1 cellular context compared by ENCODE assay signal in genomic region chr5:111092062-111092853, GRCh38.
TF ChIP-seq lines count a peak whose summit lies in the region.

Gene WDR36 (plus strand): TSS chr5:111092348. CDS start chr5:111092457, 109 bp downstream.

TF ChIP-seq in GM12878, 131 proteins besides CTCF, POLR2A, EP300 and RAD21 (continued from another document and continues in another):
- TF ChIP-seq CEBPZ (IDR thresholded peaks at IDR 0.05; ENCODE audit: low read depth, low read length): no peak
- TF ChIP-seq RELA (IDR thresholded peaks at IDR 0.05; ENCODE audit: borderline replicate concordance, partially characterized antibody): peak; percentile 91
- peak; percentile 37 for TF ChIP-seq MEF2B (IDR thresholded peaks at IDR 0.05; ENCODE audit: partially characterized antibody, poor library complexity, severe bottlenecking)
- TF ChIP-seq EED (IDR thresholded peaks at IDR 0.05; ENCODE audit: low read depth): peak; percentile 49; the same call in 1 of the 2 replicates
- TF ChIP-seq TAF1 (IDR thresholded peaks at IDR 0.05; ENCODE audit: borderline replicate concordance, low read depth, low read length): peak; percentile 92
- TF ChIP-seq CHD2 (IDR thresholded peaks at IDR 0.05; ENCODE audit: borderline replicate concordance, low read depth, low read length): peak; percentile 65; the same call in 1 of the 2 replicates
- no peak for TF ChIP-seq PBX3 (IDR thresholded peaks at IDR 0.05; ENCODE audit: insufficient replicate concordance, low read depth, low read length)
- peak; percentile 76 for TF ChIP-seq ZNF24 (IDR thresholded peaks at IDR 0.05)
- TF ChIP-seq RB1 (IDR thresholded peaks at IDR 0.05; ENCODE audit: borderline replicate concordance): peak; percentile 91; the same call in 1 of the 2 replicates
- no peak for TF ChIP-seq MYB (IDR thresholded peaks at IDR 0.05; ENCODE audit: borderline replicate concordance, low read depth, low read length)
- TF ChIP-seq EZH2 (IDR thresholded peaks at IDR 0.05; ENCODE audit: borderline replicate concordance, control insufficient read depth, low read depth, low read length): no peak
- no peak for TF ChIP-seq CBX3 (IDR thresholded peaks at IDR 0.05; ENCODE audit: borderline replicate concordance, low read depth)
- no peak for TF ChIP-seq ZNF384 (IDR thresholded peaks at IDR 0.05; ENCODE audit: borderline replicate concordance, low read depth, low read length)
- TF ChIP-seq JUND (IDR thresholded peaks at IDR 0.05; ENCODE audit: low read depth, low read length): no peak
- TF ChIP-seq RAD51 (IDR thresholded peaks at IDR 0.05): peak; percentile 44; the same call in 1 of the 2 replicates
- TF ChIP-seq TARDBP (IDR thresholded peaks at IDR 0.05; ENCODE audit: borderline replicate concordance): peak; percentile 55; the same call in 1 of the 2 replicates
- TF ChIP-seq CUX1 (IDR thresholded peaks at IDR 0.05; ENCODE audit: insufficient replicate concordance, low read depth, low read length): no peak
- peak; percentile 65 for TF ChIP-seq SP1 (IDR thresholded peaks at IDR 0.05; ENCODE audit: low read depth, low read length)
- TF ChIP-seq RUNX3 (IDR thresholded peaks at IDR 0.05; ENCODE audit: low read length): peak; percentile 80
- TF ChIP-seq CEBPB (IDR thresholded peaks at IDR 0.05; ENCODE audit: borderline replicate concordance in 1 of 2, low read depth in 2 of 2, low read length in 2 of 2): no peak
- peak; percentile 89 for TF ChIP-seq CBFB (IDR thresholded peaks at IDR 0.05; ENCODE audit: low read depth)
- no peak for TF ChIP-seq HDAC6 (IDR thresholded peaks at IDR 0.05; ENCODE audit: unreplicated experiment)
- no peak for TF ChIP-seq BRCA1 (IDR thresholded peaks at IDR 0.05; ENCODE audit: low read depth, low read length)
- TF ChIP-seq NBN (IDR thresholded peaks at IDR 0.05): peak; percentile 92; the same call in 1 of the 2 replicates
- peak; percentile 74; the same call in 1 of the 2 replicates for TF ChIP-seq ZNF687 (IDR thresholded peaks at IDR 0.05)
- TF ChIP-seq MAX (IDR thresholded peaks at IDR 0.05; ENCODE audit: low read depth, low read length): peak; percentile 89; the same call in 1 of the 2 replicates
- no peak for TF ChIP-seq ZNF592 (IDR thresholded peaks at IDR 0.05)
- no peak for TF ChIP-seq IRF3 (IDR thresholded peaks at IDR 0.05)
- TF ChIP-seq FOXM1 (IDR thresholded peaks at IDR 0.05; ENCODE audit: low read depth, low read length): no peak
- TF ChIP-seq NFXL1 (IDR thresholded peaks at IDR 0.05; ENCODE audit: borderline replicate concordance): no peak
- TF ChIP-seq ATF3 (IDR thresholded peaks at IDR 0.05; ENCODE audit: borderline replicate concordance, extremely low read depth, low read depth, low read length): no peak
- TF ChIP-seq MTA2 (IDR thresholded peaks at IDR 0.05; ENCODE audit: low read depth): no peak
- TF ChIP-seq BCL11A (IDR thresholded peaks at IDR 0.05; ENCODE audit: low read depth, low read length): 0 out of 2 replicates have a peak, but pooled peaks have one; percentile 37
- peak; percentile 55 for TF ChIP-seq ESRRA (IDR thresholded peaks at IDR 0.05; ENCODE audit: low read length)
- TF ChIP-seq ZNF207 (IDR thresholded peaks at IDR 0.05; ENCODE audit: borderline replicate concordance): peak; percentile 88; the same call in 1 of the 2 replicates
- peak; percentile 99 for TF ChIP-seq GABPA (IDR thresholded peaks at IDR 0.05; ENCODE audit: low read depth)
- TF ChIP-seq RELB (IDR thresholded peaks at IDR 0.05; ENCODE audit: low read depth): peak; percentile 96
